25 cellular contexts compared by ENCODE assay signal in the genomic region with DNA sequence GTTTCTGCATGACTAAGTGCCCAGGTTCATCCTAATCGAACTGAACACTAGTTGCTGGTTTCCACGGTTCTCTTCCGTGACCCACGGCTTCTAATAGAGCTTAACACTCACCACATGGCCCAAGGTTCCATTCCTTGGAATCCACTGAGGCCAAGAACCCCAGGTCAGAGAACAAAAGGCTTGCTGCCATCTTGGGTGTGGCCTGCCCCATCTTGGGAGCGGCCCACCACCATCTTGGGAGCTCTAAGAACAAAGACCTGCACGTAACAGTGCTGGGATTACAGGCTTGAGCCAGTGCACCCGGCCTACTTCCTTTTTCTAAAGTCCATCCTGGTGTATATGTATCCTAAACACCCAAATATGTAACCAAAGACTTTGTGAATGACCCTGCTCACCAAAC.
"Had no signal": no experiment of that assay in that cellular context is flagged by ENCODE, and none has a peak within 500 bp of the region (broad histone marks: within the 10 kb centered on the region; RNA-seq: fewer than 3 reads in every experiment).

No MANE protein-coding gene starts in this region.

- H3K4me3 ChIP-seq: gastrocnemius medialis, lower lobe of right lung, prostate gland, right atrium auricular region, smooth muscle cell, stomach, thyroid gland, upper lobe of right lung, uterus had no signal

- H3K9me3 ChIP-seq: gastrocnemius medialis, lower lobe of right lung, neutrophil, prostate gland, right atrium auricular region, stomach, thyroid gland, upper lobe of right lung, uterus had no signal

- H3K27me3 ChIP-seq: gastrocnemius medialis, neutrophil, right atrium auricular region, stomach, thyroid gland, upper lobe of right lung, uterus had no signal

- H3K9me3 Mint-ChIP-seq: effector memory CD8-positive, alpha-beta T cell; stimulated activated effector memory CD8-positive, alpha-beta T cell treated with anti-CD3 and anti-CD28 coated beads, Interleukin-12 subunit alpha, Interleukin-12 subunit beta, amount 100 ng/mL, for 72 hours had no signal

- H2AFZ ChIP-seq: parathyroid adenoma had no signal

- H3K4me1 ChIP-seq: gastrocnemius medialis, lower lobe of right lung, parathyroid adenoma, prostate gland, right atrium auricular region, stomach, thyroid gland, upper lobe of right lung, uterus had no signal

- FAIRE-seq: endometrium, keratinocyte had no signal

- ATAC-seq: effector memory CD8-positive, alpha-beta T cell; gastrocnemius medialis; left ventricle myocardium superior; lower lobe of right lung; natural killer cell; sciatic nerve; stimulated activated effector memory CD8-positive, alpha-beta T cell treated with anti-CD3 and anti-CD28 coated beads, Interleukin-12 subunit alpha, Interleukin-12 subunit beta, amount 100 ng/mL, for 72 hours; upper lobe of right lung had no signal

- H3K36me3 Mint-ChIP-seq: natural killer cell had no signal

- DNase-seq: cortex of kidney; effector memory CD8-positive, alpha-beta T cell; foreskin fibroblast; gastrocnemius medialis; head of caudate nucleus; left ventricle myocardium superior; lower lobe of right lung; natural killer cell; stimulated activated CD4-positive, alpha-beta T cell treated with anti-CD3 and anti-CD28 coated beads, Interleukin-12 subunit alpha, Interleukin-12 subunit beta, amount 100 ng/mL, for 4 hours; stimulated activated CD4-positive, alpha-beta T cell treated with anti-CD3 and anti-CD28 coated beads, Interleukin-1b, Interleukin-23, amount 100 ng/mL, for 48 hours; stimulated activated CD4-positive, alpha-beta T cell treated with anti-CD3 and anti-CD28 coated beads, Interleukin-4, amount 100 ng/mL, for 1 hour; stimulated activated naive CD4-positive, alpha-beta T cell treated with Interleukin-2 at 50 U/mL for 16 hours; stomach; thyroid gland; upper lobe of right lung; uterus had no signal

- H3K4me2 ChIP-seq: smooth muscle cell had no signal

- H3K4me3 Mint-ChIP-seq: effector memory CD8-positive, alpha-beta T cell; natural killer cell; stimulated activated effector memory CD8-positive, alpha-beta T cell treated with anti-CD3 and anti-CD28 coated beads, Interleukin-12 subunit alpha, Interleukin-12 subunit beta, amount 100 ng/mL, for 72 hours had no signal

- H3K79me2 ChIP-seq: parathyroid adenoma had no signal

- H3K27ac Mint-ChIP-seq: natural killer cell; stimulated activated effector memory CD8-positive, alpha-beta T cell treated with anti-CD3 and anti-CD28 coated beads, Interleukin-12 subunit alpha, Interleukin-12 subunit beta, amount 100 ng/mL, for 72 hours had no signal

- H3K36me3 ChIP-seq: gastrocnemius medialis, lower lobe of right lung, neutrophil, prostate gland, right atrium auricular region, thyroid gland, upper lobe of right lung, uterus had no signal

- H3K27ac ChIP-seq: gastrocnemius medialis, lower lobe of right lung, neutrophil, parathyroid adenoma, prostate gland, right atrium auricular region, stomach, thyroid gland, upper lobe of right lung, uterus had no signal

- H3K9ac ChIP-seq: parathyroid adenoma had no signal

- H3K4me1 Mint-ChIP-seq: natural killer cell; stimulated activated effector memory CD8-positive, alpha-beta T cell treated with anti-CD3 and anti-CD28 coated beads, Interleukin-12 subunit alpha, Interleukin-12 subunit beta, amount 100 ng/mL, for 72 hours had no signal
